Comparison of ENCODE assay signal across 8 cellular contexts in the genomic region with DNA sequence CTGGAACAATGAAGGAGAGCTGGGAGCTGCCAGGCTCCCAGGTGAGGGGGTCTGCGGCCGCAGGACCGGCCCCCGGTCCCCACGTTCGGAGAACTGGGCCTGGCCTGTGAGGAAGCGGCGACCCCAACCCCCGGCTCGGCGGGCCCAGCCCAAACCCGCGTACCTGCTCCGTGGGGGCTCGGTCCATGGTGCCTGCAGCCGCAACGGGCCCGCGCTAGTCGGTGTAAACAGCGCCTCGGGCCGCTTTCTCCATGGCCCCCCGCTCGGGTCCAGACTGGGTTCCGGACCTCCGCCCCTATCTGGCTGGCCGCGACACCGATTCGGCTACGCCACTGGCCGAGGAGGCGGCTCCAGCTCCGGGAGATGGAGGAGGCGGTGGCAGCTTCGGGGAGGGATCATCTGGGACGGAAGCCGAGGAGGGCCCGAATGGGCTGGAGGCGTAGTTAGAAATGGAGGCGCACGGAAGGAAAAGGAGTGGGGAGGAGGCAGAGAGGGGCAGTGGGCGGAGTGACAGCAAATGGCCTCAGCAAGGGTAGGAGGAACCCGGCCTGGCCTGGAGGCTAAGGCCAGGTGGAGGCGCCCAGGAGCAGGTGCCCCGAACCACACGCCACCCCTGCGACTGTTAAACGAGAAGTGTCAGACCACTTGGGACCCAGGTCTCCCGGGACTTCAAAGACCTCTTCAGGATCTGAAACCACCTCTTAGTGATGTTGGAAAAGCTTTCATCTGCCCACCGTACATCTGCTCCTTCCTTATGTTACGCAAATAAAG. TPM values are rescaled to one million over a fixed set of nuclear protein-coding genes. Genes with fewer than 3 reads are reported as not detected.
DNase-seq lines count a peak whose midpoint lies in the region; TF ChIP-seq lines count a peak whose summit lies in the region.

A gene with protein sequence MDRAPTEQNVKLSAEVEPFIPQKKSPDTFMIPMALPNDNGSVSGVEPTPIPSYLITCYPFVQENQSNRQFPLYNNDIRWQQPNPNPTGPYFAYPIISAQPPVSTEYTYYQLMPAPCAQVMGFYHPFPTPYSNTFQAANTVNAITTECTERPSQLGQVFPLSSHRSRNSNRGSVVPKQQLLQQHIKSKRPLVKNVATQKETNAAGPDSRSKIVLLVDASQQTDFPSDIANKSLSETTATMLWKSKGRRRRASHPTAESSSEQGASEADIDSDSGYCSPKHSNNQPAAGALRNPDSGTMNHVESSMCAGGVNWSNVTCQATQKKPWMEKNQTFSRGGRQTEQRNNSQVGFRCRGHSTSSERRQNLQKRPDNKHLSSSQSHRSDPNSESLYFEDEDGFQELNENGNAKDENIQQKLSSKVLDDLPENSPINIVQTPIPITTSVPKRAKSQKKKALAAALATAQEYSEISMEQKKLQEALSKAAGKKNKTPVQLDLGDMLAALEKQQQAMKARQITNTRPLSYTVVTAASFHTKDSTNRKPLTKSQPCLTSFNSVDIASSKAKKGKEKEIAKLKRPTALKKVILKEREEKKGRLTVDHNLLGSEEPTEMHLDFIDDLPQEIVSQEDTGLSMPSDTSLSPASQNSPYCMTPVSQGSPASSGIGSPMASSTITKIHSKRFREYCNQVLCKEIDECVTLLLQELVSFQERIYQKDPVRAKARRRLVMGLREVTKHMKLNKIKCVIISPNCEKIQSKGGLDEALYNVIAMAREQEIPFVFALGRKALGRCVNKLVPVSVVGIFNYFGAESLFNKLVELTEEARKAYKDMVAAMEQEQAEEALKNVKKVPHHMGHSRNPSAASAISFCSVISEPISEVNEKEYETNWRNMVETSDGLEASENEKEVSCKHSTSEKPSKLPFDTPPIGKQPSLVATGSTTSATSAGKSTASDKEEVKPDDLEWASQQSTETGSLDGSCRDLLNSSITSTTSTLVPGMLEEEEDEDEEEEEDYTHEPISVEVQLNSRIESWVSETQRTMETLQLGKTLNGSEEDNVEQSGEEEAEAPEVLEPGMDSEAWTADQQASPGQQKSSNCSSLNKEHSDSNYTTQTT (minus strand): TSS at position 334 of the 771 bp plus-strand sequence. CDS start 147 bp downstream, at position 187.

- DNase-seq in HFF-Myc (ENCODE audit: extremely low read depth, low read depth), result peak; percentile 82
- DNase-seq in MV-4-11 (lab: John Stamatoyannopoulos, UW), result peak; percentile 89
- no peak for DNase-seq in SK-N-MC (ENCODE audit: low read depth, low spot score)
- DNase-seq in activated naive CD4-positive, alpha-beta T cell treated with anti-CD3 and anti-CD28 coated beads, Interleukin-2, amount 50 U/mL, for 16 hours, result peak; percentile 91
- DNase-seq in globus pallidus (ENCODE audit: low spot score), result peak; percentile 94
- peak; percentile 95 for DNase-seq in occipital lobe (lab: John Stamatoyannopoulos, UW)

- H3K36me3 ChIP-seq in SK-N-MC (ENCODE audit: insufficient read depth, low read length), result no peaks in the 10 kb centered on the region

- peak within 1 kb of the TSS; percentile 77 for H3K4me3 ChIP-seq in GM08714 (ENCODE audit: low read length)
- peak within 1 kb of the TSS; percentile 93 for H3K4me3 ChIP-seq in HFF-Myc (replicated peaks; ENCODE audit: low read depth, low read length)
- peak within 1 kb of the TSS; percentile 97 for H3K4me3 ChIP-seq in SK-N-MC

- H3K9ac ChIP-seq in SK-N-MC (ENCODE audit: insufficient read length), result peak within 1 kb of the TSS; percentile 88

- H3K27ac ChIP-seq in SK-N-MC (peak within 1 kb of the TSS; percentile 67), temporal lobe (ENCODE audit: low read depth, low read length) (peak within 1 kb of the TSS; percentile 84)

- no peaks in the 10 kb centered on the region for H3K9me3 ChIP-seq in SK-N-MC (ENCODE audit: low read depth, low read length)

- TF ChIP-seq CTCF in HFF-Myc (IDR thresholded peaks at IDR 0.05; ENCODE audit: low read depth, low read length, missing control alignments), result peak; percentile 26

RNA-seq across cellular contexts. Expression of the gene that starts here (rescaled TPM):
- total RNA-seq in occipital lobe (85.0 TPM), temporal lobe (85.6 TPM)
